ENCODE assay signal across 24 cellular contexts in the genomic region with DNA sequence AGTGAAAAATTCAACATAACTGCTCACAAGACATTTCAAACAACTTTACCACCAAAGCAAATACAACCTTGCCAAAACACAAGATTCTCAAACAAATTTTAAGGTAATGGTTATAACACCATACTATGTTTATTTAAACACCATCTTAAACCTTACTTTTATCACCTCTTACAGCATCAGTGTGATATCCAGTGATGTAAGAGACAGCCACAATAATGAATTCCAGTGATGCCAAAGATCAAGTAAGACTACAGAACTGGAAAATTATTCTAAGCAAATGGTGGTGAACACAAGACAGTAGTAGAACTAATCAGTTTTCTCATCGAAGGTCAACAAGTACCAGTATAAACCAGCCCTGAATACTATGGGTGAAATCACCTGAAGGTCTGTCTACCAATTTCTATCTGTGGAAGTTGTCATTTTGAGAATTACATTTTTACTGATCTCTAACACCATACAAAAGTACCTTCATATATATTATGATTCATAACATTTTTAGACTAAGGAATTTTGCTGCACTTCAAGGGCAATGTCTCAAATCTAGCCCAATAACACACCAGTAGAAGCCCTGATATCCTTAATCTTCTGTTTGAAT.
DNase-seq lines count a peak whose midpoint lies in the region; ATAC-seq and TF ChIP-seq lines count a peak whose summit lies in the region.
"Had no signal": no experiment of that assay in that cellular context is flagged by ENCODE, and none has a peak within 500 bp of the region (broad histone marks: within the 10 kb centered on the region; RNA-seq: fewer than 3 reads in every experiment).

No MANE protein-coding gene starts in this region.

- peak overlapping the region; percentile 7 for H3K4me2 ChIP-seq in osteoblast (ENCODE audit: insufficient read depth, low read length)

- H3K27me3 Mint-ChIP-seq in activated T-cell treated with anti-CD3 and anti-CD28 coated beads, Interleukin-2, amount 50 U/mL, for 72 hours (ENCODE audit: low read depth) = no peaks in the 10 kb centered on the region
- H3K27me3 Mint-ChIP-seq in activated T-cell treated with anti-CD3 and anti-CD28 coated beads, Interleukin-2, amount 50 U/mL, for 4 hours (ENCODE audit: low read depth) = no peaks in the 10 kb centered on the region
- H3K27me3 Mint-ChIP-seq in activated T-helper 17 cell treated with anti-CD3 and anti-CD28 coated beads, Interleukin-2, amount 50 U/mL, for 72 hours = no peaks in the 10 kb centered on the region
- no peaks in the 10 kb centered on the region for H3K27me3 Mint-ChIP-seq in activated CD4-positive, alpha-beta memory T cell treated with anti-CD3 and anti-CD28 coated beads for 36 hours
- H3K27me3 Mint-ChIP-seq: activated CD8-positive, alpha-beta memory T cell treated with anti-CD3 and anti-CD28 coated beads, Interleukin-2, amount 10 ng/mL, durations not matched to agents 7 days and 5 days had no signal

- CTCF ChIA-PET in activated CD4-positive, alpha-beta memory T cell treated with anti-CD3 and anti-CD28 coated beads for 36 hours (lab: Charles Lee) = interaction anchor here (1.3 kb wide), 1 partner anchor 82 kb away, joined by 3 read pairs; no protein-coding TSS in a partner anchor

- H3K9me3 Mint-ChIP-seq in activated T-cell treated with anti-CD3 and anti-CD28 coated beads, Interleukin-2, amount 50 U/mL, for 72 hours = no peaks in the 10 kb centered on the region
- no peaks in the 10 kb centered on the region for H3K9me3 Mint-ChIP-seq in activated T-cell treated with anti-CD3 and anti-CD28 coated beads, Interleukin-2, amount 50 U/mL, for 4 hours
- H3K9me3 Mint-ChIP-seq in activated T-helper 17 cell treated with anti-CD3 and anti-CD28 coated beads, Interleukin-2, amount 50 U/mL, for 72 hours = no peaks in the 10 kb centered on the region
- H3K9me3 Mint-ChIP-seq in activated CD4-positive, alpha-beta memory T cell treated with anti-CD3 and anti-CD28 coated beads for 36 hours = no peaks in the 10 kb centered on the region

- H3K27me3 ChIP-seq in osteoblast (ENCODE audit: insufficient read depth, low read length) (no peaks in the 10 kb centered on the region), thyroid gland (no peaks in the 10 kb centered on the region)
- H3K27me3 ChIP-seq: pancreas had no signal

- peaks cover 16% of the 10 kb centered on the region for H4K20me1 ChIP-seq in osteoblast (ENCODE audit: insufficient read depth, low read length)

- POLR2A ChIA-PET in activated CD4-positive, alpha-beta memory T cell treated with anti-CD3 and anti-CD28 coated beads for 36 hours (lab: Charles Lee) = no interaction called here

- peaks cover 5% of the 10 kb centered on the region for H3K36me3 ChIP-seq in osteoblast (ENCODE audit: insufficient read depth, low read length)
- H3K36me3 ChIP-seq in thyroid gland = no peaks in the 10 kb centered on the region
- H3K36me3 ChIP-seq: pancreas, thoracic aorta had no signal

- no peak overlapping the region for H2AFZ ChIP-seq in osteoblast (ENCODE audit: low read length)

- intact Hi-C loops in thyroid gland (cut with DNase I) = no loop called here
- intact Hi-C loops in activated CD4-positive, alpha-beta memory T cell treated with anti-CD3 and anti-CD28 coated beads for 36 hours (cut with micrococcal nuclease) = no loop called here

- DNase-seq in activated T-cell treated with anti-CD3 and anti-CD28 coated beads, Interleukin-2, amount 50 U/mL, for 72 hours = no peak
- no peak for DNase-seq in activated T-cell treated with anti-CD3 and anti-CD28 coated beads, Interleukin-2, amount 50 U/mL, for 4 hours
- DNase-seq in fibroblast of the aortic adventitia (ENCODE audit: low read depth) (peak; percentile 58), osteoblast (ENCODE audit: insufficient read length, low spot score, missing footprints) (no peak), SIG-M5 (lab: John Stamatoyannopoulos, UW) (no peak), thyroid gland (no peak)
- DNase-seq in activated CD4-positive, alpha-beta memory T cell treated with anti-CD3 and anti-CD28 coated beads for 36 hours = no peak
- DNase-seq: activated CD4-positive, alpha-beta T cell treated with anti-CD3 and anti-CD28 coated beads for 1 hour; activated CD8-positive, alpha-beta memory T cell treated with anti-CD3 and anti-CD28 coated beads, Interleukin-2, amount 10 ng/mL, durations not matched to agents 7 days and 5 days; activated effector memory CD4-positive, alpha-beta T cell treated with anti-CD3 and anti-CD28 coated beads, Interleukin-2, amount 50 U/mL, for 16 hours; aorta; GDM1; hippocampal formation; islet precursor cell; NCI-H1436 treated with DMSO at 0.1 percent for 48 hours; NCI-H524 treated with DMSO at 0.1 percent for 48 hours; pancreas had no signal

- H3K27ac ChIP-seq in osteoblast (ENCODE audit: low read depth, low read length) = peak overlapping the region; percentile 21
- no peak overlapping the region for H3K27ac ChIP-seq in thyroid gland
- H3K27ac ChIP-seq: C4-2B, HL-60, pancreas, thoracic aorta had no signal

- H3K79me2 ChIP-seq in osteoblast (ENCODE audit: insufficient read depth, low read length) = peaks cover 91% of the 10 kb centered on the region

- no peaks in the 10 kb centered on the region for H3K9me3 ChIP-seq in osteoblast (ENCODE audit: low read depth, low read length)
- H3K9me3 ChIP-seq in thyroid gland = no peaks in the 10 kb centered on the region
- H3K9me3 ChIP-seq: pancreas, thoracic aorta had no signal

- H3K4me1 Mint-ChIP-seq in activated T-cell treated with anti-CD3 and anti-CD28 coated beads, Interleukin-2, amount 50 U/mL, for 72 hours (ENCODE audit: low read depth) = peaks cover 79% of the 10 kb centered on the region
- peaks cover 77% of the 10 kb centered on the region for H3K4me1 Mint-ChIP-seq in activated T-cell treated with anti-CD3 and anti-CD28 coated beads, Interleukin-2, amount 50 U/mL, for 4 hours (ENCODE audit: low read depth)
- peaks cover 62% of the 10 kb centered on the region for H3K4me1 Mint-ChIP-seq in activated T-helper 17 cell treated with anti-CD3 and anti-CD28 coated beads, Interleukin-2, amount 50 U/mL, for 72 hours
- H3K4me1 Mint-ChIP-seq in activated CD4-positive, alpha-beta memory T cell treated with anti-CD3 and anti-CD28 coated beads for 36 hours (ENCODE audit: low read depth) = peaks cover 71% of the 10 kb centered on the region

- 89 to 96% methylated on average over 1 of the region's 1 CpG for WGBS in thyroid gland, 2 donors

- H3K4me3 ChIP-seq in fibroblast of the aortic adventitia (ENCODE audit: low read depth, low read length) = no peak overlapping the region
- no peak overlapping the region for H3K4me3 ChIP-seq in osteoblast (ENCODE audit: insufficient read depth, low read length)
- H3K4me3 ChIP-seq in thyroid gland (replicated peaks in 1 of 3) = no peak overlapping the region
- H3K4me3 ChIP-seq: lung, pancreas, thoracic aorta had no signal

- H3K4me1 ChIP-seq in osteoblast (ENCODE audit: insufficient read depth, low read length) (peaks cover 18% of the 10 kb centered on the region), thyroid gland (peaks cover 11 to 15% of the 10 kb centered on the region in 2 donors)
- H3K4me1 ChIP-seq: pancreas had no signal

- no peak for TF ChIP-seq POLR2A in thyroid gland (IDR thresholded peaks at IDR 0.05)

- no peak overlapping the region for H3K27ac Mint-ChIP-seq in activated T-cell treated with anti-CD3 and anti-CD28 coated beads, Interleukin-2, amount 50 U/mL, for 72 hours
- peak overlapping the region; percentile 36 for H3K27ac Mint-ChIP-seq in activated T-helper 17 cell treated with anti-CD3 and anti-CD28 coated beads, Interleukin-2, amount 50 U/mL, for 72 hours
- no peak overlapping the region for H3K27ac Mint-ChIP-seq in activated CD4-positive, alpha-beta memory T cell treated with anti-CD3 and anti-CD28 coated beads for 36 hours
- H3K27ac Mint-ChIP-seq: activated CD8-positive, alpha-beta memory T cell treated with anti-CD3 and anti-CD28 coated beads, Interleukin-2, amount 10 ng/mL, durations not matched to agents 7 days and 5 days had no signal

- peaks cover 1 to 6% of the 10 kb centered on the region in 2 donors for H3K36me3 Mint-ChIP-seq in activated T-cell treated with anti-CD3 and anti-CD28 coated beads, Interleukin-2, amount 50 U/mL, for 72 hours (ENCODE audit: insufficient read depth in 2 of 2)
- H3K36me3 Mint-ChIP-seq in activated T-cell treated with anti-CD3 and anti-CD28 coated beads, Interleukin-2, amount 50 U/mL, for 4 hours (ENCODE audit: insufficient read depth) = peaks cover 19% of the 10 kb centered on the region
- H3K36me3 Mint-ChIP-seq in activated T-helper 17 cell treated with anti-CD3 and anti-CD28 coated beads, Interleukin-2, amount 50 U/mL, for 72 hours (ENCODE audit: low read depth) = peaks cover 14% of the 10 kb centered on the region
- H3K36me3 Mint-ChIP-seq in activated CD4-positive, alpha-beta memory T cell treated with anti-CD3 and anti-CD28 coated beads for 36 hours = peaks cover 2% of the 10 kb centered on the region

- ATAC-seq in activated T-cell treated with anti-CD3 and anti-CD28 coated beads, Interleukin-2, amount 50 U/mL, for 72 hours (replicated peaks in 1 of 2) = peak; percentile 55 to 85
- ATAC-seq in activated T-cell treated with anti-CD3 and anti-CD28 coated beads, Interleukin-2, amount 50 U/mL, for 4 hours = no peak
- peak; percentile 77 for ATAC-seq in activated T-helper 17 cell treated with anti-CD3 and anti-CD28 coated beads, Interleukin-2, amount 50 U/mL, for 72 hours (replicated peaks)
- ATAC-seq: activated CD8-positive, alpha-beta memory T cell treated with anti-CD3 and anti-CD28 coated beads, Interleukin-2, amount 10 ng/mL, durations not matched to agents 7 days and 5 days; pancreas; Right ventricle myocardium inferior; sciatic nerve had no signal

- TF ChIP-seq CTCF in fibroblast of the aortic adventitia (IDR thresholded peaks at IDR 0.05; ENCODE audit: insufficient read depth, low read length) = no peak
- no peak for TF ChIP-seq CTCF in osteoblast (IDR thresholded peaks at IDR 0.05; ENCODE audit: extremely low read depth, low read depth, low read length)
- TF ChIP-seq CTCF in thyroid gland (IDR thresholded peaks at IDR 0.05) = no peak

- H3K4me3 Mint-ChIP-seq in activated T-cell treated with anti-CD3 and anti-CD28 coated beads, Interleukin-2, amount 50 U/mL, for 72 hours = peak overlapping the region in 1 of 2 donors; percentile 22
- H3K4me3 Mint-ChIP-seq in activated T-cell treated with anti-CD3 and anti-CD28 coated beads, Interleukin-2, amount 50 U/mL, for 4 hours = no peak overlapping the region
- peak overlapping the region; percentile 20 for H3K4me3 Mint-ChIP-seq in activated T-helper 17 cell treated with anti-CD3 and anti-CD28 coated beads, Interleukin-2, amount 50 U/mL, for 72 hours
- H3K4me3 Mint-ChIP-seq in activated CD4-positive, alpha-beta memory T cell treated with anti-CD3 and anti-CD28 coated beads for 36 hours = no peak overlapping the region
- H3K4me3 Mint-ChIP-seq: activated CD8-positive, alpha-beta memory T cell treated with anti-CD3 and anti-CD28 coated beads, Interleukin-2, amount 10 ng/mL, durations not matched to agents 7 days and 5 days had no signal

Comparison
In these comparisons a context has a peak if more than half of its experiments do, and no peak if none do; other contexts are left out.
1. ATAC-seq: peak in activated T-cell treated with anti-CD3 and anti-CD28 coated beads, Interleukin-2, amount 50 U/mL, for 72 hours (2 of 2) and activated T-helper 17 cell treated with anti-CD3 and anti-CD28 coated beads, Interleukin-2, amount 50 U/mL, for 72 hours (single experiment); none in activated T-cell treated with anti-CD3 and anti-CD28 coated beads, Interleukin-2, amount 50 U/mL, for 4 hours (0 of 2).